18 cellular contexts compared by ENCODE assay signal in the genomic region with DNA sequence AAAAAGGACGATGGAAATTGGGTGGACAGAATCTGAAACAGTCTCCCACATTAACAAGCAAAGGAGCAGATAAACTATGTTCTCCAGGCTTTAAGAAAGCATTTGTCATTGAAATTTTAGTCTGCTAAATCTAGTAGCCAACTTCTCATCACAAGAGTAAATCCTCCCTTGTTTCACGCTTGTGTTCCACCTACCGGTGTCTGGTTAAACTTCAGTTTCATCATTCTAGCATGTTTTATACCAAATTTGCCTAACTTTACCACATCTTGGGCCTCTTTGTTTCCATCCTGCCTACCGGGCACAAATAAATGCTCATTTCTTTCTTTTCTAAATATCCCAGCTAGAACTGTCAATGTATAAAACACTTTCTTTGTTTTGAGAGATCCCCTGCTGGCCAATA. TPM values are rescaled to one million over a fixed set of nuclear protein-coding genes. Genes with fewer than 3 reads are reported as not detected.
DNase-seq lines count a peak whose midpoint lies in the region; ATAC-seq, FAIRE-seq and TF ChIP-seq lines count a peak whose summit lies in the region.
"Had no signal": no experiment of that assay in that cellular context is flagged by ENCODE, and none has a peak within 500 bp of the region (broad histone marks: within the 10 kb centered on the region; RNA-seq: fewer than 3 reads in every experiment).

No MANE protein-coding gene starts in this region.

- no peak overlapping the region for H2BK15ac ChIP-seq in mesenchymal stem cell (ENCODE audit: low read depth, poor library complexity, severe bottlenecking)

- TF ChIP-seq POLR2A in GM12891 (IDR thresholded peaks at IDR 0.05; ENCODE audit: low read depth, low read length): no peak

- 80% methylated on average over 4 of the region's 4 CpGs for WGBS in mesenchymal stem cell
- WGBS in psoas muscle, 3 donors: 38 to 41% (median 38%) methylated on average over 4 of the region's 4 CpGs

- no peak overlapping the region for H4K8ac ChIP-seq in mesenchymal stem cell (ENCODE audit: low read length)

- DNase-seq in GM12891 (ENCODE audit: insufficient read length, low spot score): no peak
- peak; percentile 48 for DNase-seq in Karpas-422
- DNase-seq in mesenchymal stem cell: no peak
- DNase-seq in stimulated activated CD4-positive, alpha-beta T cell treated with anti-CD3 and anti-CD28 coated beads, Interleukin-2, amount 100 ng/mL, for 24 hours: no peak
- DNase-seq in psoas muscle: no peak
- no peak for DNase-seq in kidney
- DNase-seq in NCI-H82 (lab: John Stamatoyannopoulos, UW): no peak
- DNase-seq: activated CD4-positive, alpha-beta T cell treated with anti-CD3 and anti-CD28 coated beads, Interleukin-2, amount 50 U/mL, for 4 hours; effector CD8-positive, alpha-beta T cell; GF-D8; head of caudate nucleus; left lung; MM.1S; PC-9; stomach; T-helper 2 cell had no signal

- H3K14ac ChIP-seq in mesenchymal stem cell (ENCODE audit: low read length in 2 of 2): no peak overlapping the region

- no peak overlapping the region for H3K4ac ChIP-seq in mesenchymal stem cell (ENCODE audit: low read depth in 1 of 2, low read length in 2 of 2)

- H2BK5ac ChIP-seq in mesenchymal stem cell (ENCODE audit: low read depth, low read length, poor library complexity, severe bottlenecking): no peak overlapping the region

- H3K36me3 ChIP-seq in Karpas-422 (ENCODE audit: insufficient read depth, low read length) (no peaks in the 10 kb centered on the region), mesenchymal stem cell (ENCODE audit: control insufficient read depth in 1 of 2, insufficient read depth in 2 of 2, low read depth in 1 of 2, low read length in 2 of 2) (peaks cover 0 to 29% of the 10 kb centered on the region in 2 experiments), psoas muscle (ENCODE audit: insufficient read depth in 1 of 2, low read depth in 1 of 2) (no peaks in the 10 kb centered on the region), kidney (ENCODE audit: control insufficient read depth in 1 of 2, insufficient read depth in 2 of 2, low read length in 2 of 2) (no peaks in the 10 kb centered on the region)
- H3K36me3 ChIP-seq: left lung had no signal

- H3K4me2 ChIP-seq in Karpas-422 (ENCODE audit: low read depth, low read length, poor library complexity, severe bottlenecking): no peak overlapping the region
- H3K4me2 ChIP-seq in mesenchymal stem cell (ENCODE audit: low read length, poor library complexity, severe bottlenecking): no peak overlapping the region
- H3K4me2 ChIP-seq: PC-9 had no signal

- no peak overlapping the region for H4K91ac ChIP-seq in mesenchymal stem cell (ENCODE audit: low read length)

- H2BK12ac ChIP-seq in mesenchymal stem cell (ENCODE audit: low read length in 2 of 2): no peak overlapping the region

- H3K9ac ChIP-seq in Karpas-422 (ENCODE audit: low read length) (no peak overlapping the region), mesenchymal stem cell (ENCODE audit: low read length) (peak overlapping the region; percentile 12), kidney (ENCODE audit: low read length in 2 of 2) (no peak overlapping the region)

- H3K79me2 ChIP-seq in Karpas-422 (ENCODE audit: low read length): no peaks in the 10 kb centered on the region

- H2AFZ ChIP-seq in Karpas-422 (ENCODE audit: low read length): no peak overlapping the region
- no peak overlapping the region for H2AFZ ChIP-seq in mesenchymal stem cell (ENCODE audit: low read depth, low read length)
- H2AFZ ChIP-seq: PC-9 had no signal

- TF ChIP-seq CTCF in psoas muscle (IDR thresholded peaks at IDR 0.05) (no peak), kidney (IDR thresholded peaks at IDR 0.05; ENCODE audit: borderline replicate concordance, extremely low read depth, insufficient read depth) (no peak)

- H3K27ac ChIP-seq in Karpas-422 (ENCODE audit: low read length) (no peak overlapping the region), mesenchymal stem cell (ENCODE audit: low read length, poor library complexity, severe bottlenecking) (no peak overlapping the region), psoas muscle (no peak overlapping the region), kidney (ENCODE audit: low read depth in 2 of 2, low read length in 2 of 2) (no peak overlapping the region)
- H3K27ac ChIP-seq: left lung, PC-9, stomach had no signal

- H2BK120ac ChIP-seq in mesenchymal stem cell (ENCODE audit: low read depth, low read length): no peak overlapping the region

- H4K20me1 ChIP-seq in Karpas-422 (ENCODE audit: insufficient read depth, low read depth, low read length): no peaks in the 10 kb centered on the region

- H2AK5ac ChIP-seq in mesenchymal stem cell (ENCODE audit: low read length, severe bottlenecking): no peak overlapping the region

- H3K4me3 ChIP-seq in Karpas-422 (ENCODE audit: low read length): no peak overlapping the region
- no peak overlapping the region for H3K4me3 ChIP-seq in mesenchymal stem cell (ENCODE audit: insufficient read depth in 1 of 2, low read depth in 1 of 2, low read length in 2 of 2)
- no peak overlapping the region for H3K4me3 ChIP-seq in psoas muscle
- no peak overlapping the region for H3K4me3 ChIP-seq in kidney (ENCODE audit: low read length in 2 of 2)
- H3K4me3 ChIP-seq: left lung, PC-9, stomach had no signal

- H3K9me2 ChIP-seq in Karpas-422 (replicated peaks; ENCODE audit: insufficient read depth, low read length): no peaks in the 10 kb centered on the region

- peak; percentile 46 for ATAC-seq in GM21529 (IDR thresholded peaks at IDR 0.05; ENCODE audit: unreplicated experiment)
- ATAC-seq in psoas muscle: no peak
- ATAC-seq: left lung had no signal

- H3K23ac ChIP-seq in mesenchymal stem cell (ENCODE audit: low read length in 2 of 2): no peak overlapping the region

- peaks cover 14% of the 10 kb centered on the region for H3K4me1 ChIP-seq in Karpas-422 (ENCODE audit: low read length)
- no peaks in the 10 kb centered on the region for H3K4me1 ChIP-seq in mesenchymal stem cell (ENCODE audit: control insufficient read depth, insufficient read depth, low read depth, low read length)
- peaks cover 4% of the 10 kb centered on the region for H3K4me1 ChIP-seq in psoas muscle
- peaks cover 5 to 14% of the 10 kb centered on the region in 2 donors for H3K4me1 ChIP-seq in kidney (ENCODE audit: control insufficient read depth in 1 of 2, insufficient read depth in 1 of 2, low read depth in 1 of 2, low read length in 2 of 2)

- no peaks in the 10 kb centered on the region for H3K9me3 ChIP-seq in Karpas-422 (ENCODE audit: low read length)
- no peaks in the 10 kb centered on the region for H3K9me3 ChIP-seq in mesenchymal stem cell (ENCODE audit: control insufficient read depth, low read length)
- H3K9me3 ChIP-seq in psoas muscle: no peaks in the 10 kb centered on the region
- no peaks in the 10 kb centered on the region for H3K9me3 ChIP-seq in kidney (ENCODE audit: control insufficient read depth in 1 of 2, low read length in 2 of 2)
- H3K9me3 ChIP-seq: left lung, stomach had no signal

- FAIRE-seq in GM12891 (lab: Jason Lieb, UNC) (peak; percentile 95), kidney (lab: Jason Lieb, UNC) (no peak)

- intact Hi-C loops in psoas muscle (cut with DNase I) (no loop called here), kidney (cut with DNase I) (no loop called here)

- peaks cover 3% of the 10 kb centered on the region for H3K79me1 ChIP-seq in mesenchymal stem cell (replicated peaks; ENCODE audit: low read length, poor library complexity, severe bottlenecking)

- no peaks in the 10 kb centered on the region for H3K27me3 ChIP-seq in Karpas-422 (ENCODE audit: low read length)
- no peaks in the 10 kb centered on the region for H3K27me3 ChIP-seq in mesenchymal stem cell (ENCODE audit: control insufficient read depth in 1 of 2, insufficient read depth in 1 of 2, low read length in 2 of 2)
- no peaks in the 10 kb centered on the region for H3K27me3 ChIP-seq in psoas muscle (ENCODE audit: insufficient read depth in 3 of 3, low read length in 2 of 3)
- H3K27me3 ChIP-seq: left lung, stomach had no signal

- no peak overlapping the region for H3K18ac ChIP-seq in mesenchymal stem cell (ENCODE audit: low read depth in 1 of 2, low read length in 2 of 2)

TF ChIP-seq in GM12891, 5 proteins besides CTCF, POLR2A, EP300 and RAD21:
- TF ChIP-seq POLR2AphosphoS5 (IDR thresholded peaks at IDR 0.05; ENCODE audit: low read depth, low read length) (no peak), PAX5 (IDR thresholded peaks at IDR 0.05; ENCODE audit: insufficient read depth, low read length, severe bottlenecking) (no peak), POU2F2 (IDR thresholded peaks at IDR 0.05; ENCODE audit: low read depth, low read length) (no peak), TAF1 (IDR thresholded peaks at IDR 0.05; ENCODE audit: low read depth, low read length) (no peak), SPI1 (IDR thresholded peaks at IDR 0.05; ENCODE audit: low read depth, low read length) (no peak)

RNA-seq across cellular contexts. Expression of a gene that starts 5.8 kb away (rescaled TPM):
- polyA plus RNA-seq in GM12891 (2012; ENCODE audit: low read depth, missing spikeins): 22.6 TPM
- 14.5 and 20.9 TPM in 2 replicates for total RNA-seq in Karpas-422 (2014; rRNA removed; shearing (Covaris generic); ENCODE audit: low replicate concordance)
- polyA plus RNA-seq in mesenchymal stem cell (2013, experiment 1 of 2): 180 TPM
- polyA plus RNA-seq in mesenchymal stem cell (2013, experiment 2 of 2): 188 TPM
- total RNA-seq in psoas muscle (10 to 100 TPM in 3 of 4 donors, 1 to 10 TPM in 1; 7.7 to 14.2 (median 12.3) TPM), kidney (84.5 TPM)
- polyA plus RNA-seq in psoas muscle (10 to 100 TPM in 1 of 3 donors, 1 to 10 TPM in 2; 7.6 to 10.3 (median 8.2) TPM), kidney (ENCODE audit: insufficient read depth, low read depth, low replicate concordance) (43.8 TPM)

RNA-seq across cellular contexts. Expression of a gene that starts 38.7 kb away (rescaled TPM):
- not detected for polyA plus RNA-seq in GM12891 (2012; ENCODE audit: low read depth, missing spikeins)
- total RNA-seq in Karpas-422 (2014; rRNA removed; shearing (Covaris generic); ENCODE audit: low replicate concordance): not detected in 2 replicates
- polyA plus RNA-seq in mesenchymal stem cell (2013, experiment 1 of 2): 0.15 TPM
- 0.26 TPM for polyA plus RNA-seq in mesenchymal stem cell (2013, experiment 2 of 2)
- total RNA-seq in psoas muscle: 1 to 10 TPM in 1 of 4 donors, under 1 TPM in 1, not detected in 2; 0.13 to 1.1 TPM
- polyA plus RNA-seq in psoas muscle: under 1 TPM; 0.05 to 0.35 (median 0.25) TPM
- 3.2 TPM for total RNA-seq in kidney
- polyA plus RNA-seq in kidney (ENCODE audit: insufficient read depth, low read depth, low replicate concordance): 1.2 TPM
- total RNA-seq: activated T-helper 2 cell treated with anti-CD3 and anti-CD28 coated beads, Interferon-gamma antibody, Interleukin-2, Interleukin-4, amounts not matched to agents 10 μg/mL and 5 μg/mL and 100 μg/mL, durations not matched to agents 14 hours and 24 hours and 36 hours; PC-9 had no signal

RNA-seq across cellular contexts. Expression of a gene that starts 56.0 kb away (rescaled TPM):
- polyA plus RNA-seq in GM12891 (2012; ENCODE audit: low read depth, missing spikeins): 7.0 TPM
- 0.75 and 0.97 TPM in 2 replicates for total RNA-seq in Karpas-422 (2014; rRNA removed; shearing (Covaris generic); ENCODE audit: low replicate concordance)
- 4.6 TPM for polyA plus RNA-seq in mesenchymal stem cell (2013, experiment 1 of 2)
- 4.7 TPM for polyA plus RNA-seq in mesenchymal stem cell (2013, experiment 2 of 2)
- total RNA-seq in psoas muscle (1 to 10 TPM; 1.2 to 4.2 (median 1.6) TPM), kidney (12.2 TPM)
- polyA plus RNA-seq in psoas muscle (1 to 10 TPM; 1.2 to 1.4 (median 1.3) TPM), kidney (ENCODE audit: insufficient read depth, low read depth, low replicate concordance) (6.9 TPM)
